25 cellular contexts compared by ENCODE assay signal in genomic region chr5:33381243-33381642, GRCh38.
"Had no signal": no experiment of that assay in that cellular context is flagged by ENCODE, and none has a peak within 500 bp of the region (broad histone marks: within the 10 kb centered on the region; RNA-seq: fewer than 3 reads in every experiment).

No MANE protein-coding gene starts in this region.

- H3K9me3 ChIP-seq: colonic mucosa, lower lobe of right lung, right lobe of liver, thoracic aorta had no signal

- H3K36me3 ChIP-seq: colonic mucosa, esophagus muscularis mucosa, heart right ventricle, lower lobe of right lung, neural progenitor cell, right lobe of liver, thoracic aorta, tibial nerve, upper lobe of left lung had no signal

- ATAC-seq: heart right ventricle; left colon; left ventricle myocardium superior; lower lobe of right lung; naive thymus-derived CD4-positive, alpha-beta T cell; right lobe of liver; stimulated activated naive B cell treated with anti-CD40 and anti-IgM and Interleukin-4, amounts not matched to agents 10 μg/mL and 1 μg/mL and 100 μg/mL, for 72 hours had no signal

- H3K4me1 ChIP-seq: colonic mucosa, esophagus muscularis mucosa, lower lobe of right lung, neural progenitor cell, parathyroid adenoma, right lobe of liver, upper lobe of left lung had no signal

- FAIRE-seq: urothelium cell line had no signal

- H3K27me3 ChIP-seq: colonic mucosa, esophagus muscularis mucosa, heart right ventricle, neural progenitor cell, right lobe of liver, tibial nerve, upper lobe of left lung had no signal

- H3K4me3 ChIP-seq: colonic mucosa, esophagus muscularis mucosa, heart right ventricle, lower lobe of right lung, neural progenitor cell, right lobe of liver, thoracic aorta, tibial nerve, upper lobe of left lung had no signal

- DNase-seq: colonic mucosa; effector CD8-positive, alpha-beta T cell; endodermal cell; foreskin melanocyte; glutamatergic neuron; heart right ventricle; hippocampal formation; kidney glomerular epithelial cell; left colon; left ventricle myocardium superior; lower lobe of right lung; midbrain; naive thymus-derived CD4-positive, alpha-beta T cell; right lobe of liver; small intestine; stimulated activated CD4-positive, alpha-beta T cell treated with anti-CD3 and anti-CD28 coated beads, Interleukin-15, amount 100 ng/mL, for 24 hours; stimulated activated CD4-positive, alpha-beta T cell treated with anti-CD3 and anti-CD28 coated beads, Interleukin-2, amount 100 ng/mL, for 48 hours; stimulated activated naive B cell treated with anti-CD40 and anti-IgM and Interleukin-4, amounts not matched to agents 10 μg/mL and 1 μg/mL and 100 μg/mL, for 72 hours; upper lobe of left lung had no signal

- H3K27ac ChIP-seq: colonic mucosa, esophagus muscularis mucosa, heart right ventricle, lower lobe of right lung, neural progenitor cell, parathyroid adenoma, right lobe of liver, thoracic aorta, tibial nerve, upper lobe of left lung had no signal
